In the genomic region with DNA sequence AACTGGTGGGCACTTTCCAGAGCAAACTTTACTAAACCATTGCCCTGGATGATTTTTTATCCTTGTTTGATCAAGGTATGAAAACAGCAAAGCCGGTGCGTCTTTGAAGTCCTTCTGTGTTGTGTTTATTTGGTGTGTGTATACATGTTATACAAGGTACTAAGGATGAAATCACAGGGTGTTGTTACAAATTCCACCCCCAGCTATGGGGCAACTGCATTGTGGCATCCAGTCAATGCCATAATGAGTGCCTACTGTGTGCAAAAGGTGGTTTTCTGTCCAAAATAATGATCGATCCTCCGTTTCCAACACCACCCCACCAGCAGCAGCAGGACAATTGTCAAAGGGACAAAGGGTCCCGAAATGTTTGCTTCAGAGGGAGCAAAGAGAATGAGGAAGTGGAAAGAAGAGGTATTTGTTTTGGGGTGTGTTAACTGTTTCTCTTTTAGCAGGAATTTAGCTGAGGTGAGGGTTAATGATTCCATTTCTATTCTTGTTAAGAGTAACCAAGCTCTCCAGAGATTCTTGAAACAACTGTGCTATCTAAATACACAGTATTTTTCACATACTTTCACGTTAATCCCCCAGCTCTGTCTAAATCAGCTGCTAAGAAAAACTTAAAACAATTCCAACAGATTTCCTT, we compare ENCODE assay signal across 23 cellular contexts.
A peak's percentile ranks its signal among the peaks of the same experiment; 100 is the strongest.
DNase-seq lines count a peak whose midpoint lies in the region; ATAC-seq and TF ChIP-seq lines count a peak whose summit lies in the region.
"Had no signal": no experiment of that assay in that cellular context is flagged by ENCODE, and none has a peak within 500 bp of the region (broad histone marks: within the 10 kb centered on the region; RNA-seq: fewer than 3 reads in every experiment).

No MANE protein-coding gene starts in this region.

- TF ChIP-seq POLR2A in breast epithelium (IDR thresholded peaks at IDR 0.05) = no peak
- TF ChIP-seq POLR2A in esophagus squamous epithelium (IDR thresholded peaks at IDR 0.05) = no peak

- BruUV-seq in MCF 10A (replicated peaks; lab: Mats Ljungman, UMichigan) = no TSS peak

- H3K27ac ChIP-seq in breast epithelium (peak overlapping the region in 1 of 2 donors; percentile 56), esophagus squamous epithelium (peak overlapping the region; percentile 73 to 85 (median 78)), rectal smooth muscle tissue (ENCODE audit: low read depth, low read length) (no peak overlapping the region)
- H3K27ac ChIP-seq: BLaER1, KMS-11, left ventricle myocardium inferior, tibial artery had no signal

- 63 to 64% methylated on average over 6 of the region's 6 CpGs for WGBS in esophagus squamous epithelium, 2 donors

- no peak overlapping the region for H3K4me3 Mint-ChIP-seq in MCF 10A (ENCODE audit: unreplicated experiment)
- H3K4me3 Mint-ChIP-seq: activated naive CD8-positive, alpha-beta T cell treated with anti-CD3 and anti-CD28 coated beads, Interleukin-2, amount 50 U/mL, for 24 hours; dendritic cell treated with granulocyte-macrophage colony-stimulating factor and Interleukin-4, amounts not matched to agents 40 ng/mL and 50 ng/mL, for 4 days had no signal

- H3K27me3 ChIP-seq in breast epithelium = no peaks in the 10 kb centered on the region
- no peaks in the 10 kb centered on the region for H3K27me3 ChIP-seq in esophagus squamous epithelium
- no peaks in the 10 kb centered on the region for H3K27me3 ChIP-seq in rectal smooth muscle tissue (ENCODE audit: control insufficient read depth, insufficient read depth, low read length)
- H3K27me3 ChIP-seq: BLaER1, right atrium auricular region, tibial artery had no signal

- no peaks in the 10 kb centered on the region for H3K27me3 Mint-ChIP-seq in MCF 10A (ENCODE audit: insufficient read depth, unreplicated experiment)
- H3K27me3 Mint-ChIP-seq: activated naive CD8-positive, alpha-beta T cell treated with anti-CD3 and anti-CD28 coated beads, Interleukin-2, amount 50 U/mL, for 24 hours had no signal

- peaks cover 49% of the 10 kb centered on the region for H3K4me1 Mint-ChIP-seq in MCF 10A (ENCODE audit: insufficient read depth, unreplicated experiment)
- H3K4me1 Mint-ChIP-seq: activated naive CD8-positive, alpha-beta T cell treated with anti-CD3 and anti-CD28 coated beads, Interleukin-2, amount 50 U/mL, for 24 hours had no signal

- ATAC-seq in GM21717 (IDR thresholded peaks at IDR 0.05; ENCODE audit: unreplicated experiment) (no peak), HG03196 (IDR thresholded peaks at IDR 0.05; ENCODE audit: unreplicated experiment) (no peak)
- ATAC-seq: activated naive CD8-positive, alpha-beta T cell treated with anti-CD3 and anti-CD28 coated beads, Interleukin-2, amount 50 U/mL, for 24 hours had no signal

- H3K9me3 Mint-ChIP-seq in MCF 10A (ENCODE audit: unreplicated experiment) = no peaks in the 10 kb centered on the region

- H3K36me3 Mint-ChIP-seq in MCF 10A (ENCODE audit: insufficient read depth, unreplicated experiment) = peaks cover 6% of the 10 kb centered on the region

- H3K36me3 ChIP-seq in breast epithelium = no peaks in the 10 kb centered on the region
- H3K36me3 ChIP-seq in esophagus squamous epithelium = no peaks in the 10 kb centered on the region
- H3K36me3 ChIP-seq in rectal smooth muscle tissue (ENCODE audit: control insufficient read depth, insufficient read depth, low read length) = no peaks in the 10 kb centered on the region
- H3K36me3 ChIP-seq: BLaER1, left ventricle myocardium inferior, right atrium auricular region, tibial artery had no signal

- CTCF ChIA-PET in MCF 10A (lab: Yijun Ruan, JAX) = interaction anchor here (0.9 to 1.1 kb wide), 3 partner anchors 30 to 575 kb away, joined by 3 to 4 read pairs (median 3); no protein-coding TSS in a partner anchor

- DNase-seq in MCF 10A (ENCODE audit: unreplicated experiment) = no peak
- no peak for DNase-seq in breast epithelium (ENCODE audit: low spot score in 2 of 2)
- DNase-seq in esophagus squamous epithelium (lab: John Stamatoyannopoulos, UW) = no peak
- DNase-seq in DMS79 treated with DMSO at 0.1 percent for 48 hours (lab: John Stamatoyannopoulos, UW) = no peak
- no peak for DNase-seq in effector CD4-positive, alpha-beta T cell
- DNase-seq: activated CD4-positive, alpha-beta T cell treated with anti-CD3 and anti-CD28 coated beads for 48 hours; activated CD8-positive, alpha-beta memory T cell treated with anti-CD3 and anti-CD28 coated beads, Interleukin-2, amount 50 U/mL, for 4 hours; activated effector memory CD4-positive, alpha-beta T cell treated with Interleukin-2 at 50 U/mL for 16 hours; activated naive CD8-positive, alpha-beta T cell treated with anti-CD3 and anti-CD28 coated beads, Interleukin-2, amount 50 U/mL, for 24 hours; left ventricle myocardium inferior; NCI-H2107; NCI-H524; nucleus accumbens; stimulated activated naive CD4-positive, alpha-beta T cell; T-helper 1 cell; tibial artery had no signal

- H3K4me1 ChIP-seq in breast epithelium = peaks cover 0 to 4% of the 10 kb centered on the region in 2 donors
- peaks cover 14 to 58% (median 40%) of the 10 kb centered on the region in 3 donors for H3K4me1 ChIP-seq in esophagus squamous epithelium
- H3K4me1 ChIP-seq in rectal smooth muscle tissue (ENCODE audit: control insufficient read depth, insufficient read depth, low read length) = peaks cover 22% of the 10 kb centered on the region

- TF ChIP-seq CTCF in MCF 10A (IDR thresholded peaks at IDR 0.05; ENCODE audit: unreplicated experiment) = no peak
- no peak for TF ChIP-seq CTCF in breast epithelium (IDR thresholded peaks at IDR 0.05)
- no peak for TF ChIP-seq CTCF in esophagus squamous epithelium (IDR thresholded peaks at IDR 0.05)

- H3K4me3 ChIP-seq in breast epithelium (no peak overlapping the region), esophagus squamous epithelium (no peak overlapping the region), rectal smooth muscle tissue (ENCODE audit: low read length) (no peak overlapping the region)
- H3K4me3 ChIP-seq: BLaER1, left ventricle myocardium inferior, right atrium auricular region, tibial artery had no signal

- intact Hi-C loops in MCF 10A (cut with micrococcal nuclease) (loop anchor here (5.0 kb wide), 1 partner anchor 211 kb away; no protein-coding TSS in a partner anchor), breast epithelium (cut with DNase I; ENCODE audit: low total_unique reads) (no loop called here), esophagus squamous epithelium (cut with DNase I) (no loop called here)

- H3K9me3 ChIP-seq in breast epithelium (no peaks in the 10 kb centered on the region), esophagus squamous epithelium (no peaks in the 10 kb centered on the region)
- H3K9me3 ChIP-seq: BLaER1, left ventricle myocardium inferior, right atrium auricular region, tibial artery had no signal

- peak overlapping the region; percentile 85 for H3K27ac Mint-ChIP-seq in MCF 10A (ENCODE audit: low read depth, unreplicated experiment)
- H3K27ac Mint-ChIP-seq: activated naive CD8-positive, alpha-beta T cell treated with anti-CD3 and anti-CD28 coated beads, Interleukin-2, amount 50 U/mL, for 24 hours; dendritic cell treated with granulocyte-macrophage colony-stimulating factor and Interleukin-4, amounts not matched to agents 40 ng/mL and 50 ng/mL, for 4 days had no signal

- POLR2A ChIA-PET in MCF 10A (lab: Yijun Ruan, JAX) = interaction anchor here (0.6 to 1.6 kb wide), 8 partner anchors 13 to 990 kb away, joined by 3 to 5 read pairs (median 4); no protein-coding TSS in a partner anchor

- peak overlapping the region; percentile 19 for H3K9ac ChIP-seq in rectal smooth muscle tissue (ENCODE audit: low read length)
- H3K9ac ChIP-seq: BLaER1, KMS-11 had no signal
